In the genomic region with DNA sequence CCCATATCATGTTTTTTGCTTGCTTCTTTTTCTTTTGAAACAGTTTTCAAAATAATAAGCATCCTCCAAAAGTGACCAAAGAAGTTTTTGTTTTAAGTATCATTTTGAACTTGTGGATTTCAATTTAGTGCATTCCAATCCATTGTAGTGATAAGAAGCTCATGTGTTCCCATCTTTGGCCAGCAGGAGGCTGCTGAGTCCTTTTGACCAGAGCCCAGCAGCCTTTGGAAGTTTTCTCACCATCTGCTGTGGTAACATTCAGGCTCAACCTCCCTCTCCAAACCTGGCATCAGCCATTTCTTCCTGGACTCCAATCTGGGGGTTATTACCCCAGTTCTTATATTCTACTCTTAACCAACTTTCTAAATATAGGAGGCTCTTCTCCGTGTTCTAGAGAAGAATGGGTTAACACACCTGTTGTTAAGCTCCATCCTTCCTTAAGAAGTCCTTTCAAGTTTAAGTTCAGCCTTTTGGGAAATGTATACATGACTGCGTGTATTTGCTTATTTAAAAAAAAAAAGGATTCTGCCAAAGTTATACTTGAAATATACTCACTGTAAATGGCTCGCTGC, we compare ENCODE assay signal across 8 cellular contexts. TPM values are rescaled to one million over a fixed set of nuclear protein-coding genes. Genes with fewer than 3 reads are reported as not detected.
A peak's percentile ranks its signal among the peaks of the same experiment; 100 is the strongest.
DNase-seq lines count a peak whose midpoint lies in the region; ATAC-seq and TF ChIP-seq lines count a peak whose summit lies in the region.
"Had no signal": no experiment of that assay in that cellular context is flagged by ENCODE, and none has a peak within 500 bp of the region (broad histone marks: within the 10 kb centered on the region; RNA-seq: fewer than 3 reads in every experiment).

No MANE protein-coding gene starts in this region.

- TF ChIP-seq POLR2A in stomach (IDR thresholded peaks at IDR 0.05): no peak

- no peak overlapping the region for H3K4me3 Mint-ChIP-seq in chondrocyte (ENCODE audit: unreplicated experiment)
- H3K4me3 Mint-ChIP-seq: dendritic cell treated with granulocyte-macrophage colony-stimulating factor and Interleukin-4, amounts not matched to agents 40 ng/mL and 50 ng/mL, for 4 days had no signal

- no peaks in the 10 kb centered on the region for H3K4me1 ChIP-seq in KMS-11 (ENCODE audit: low read depth, poor library complexity, severe bottlenecking)
- H3K4me1 ChIP-seq in stomach: no peaks in the 10 kb centered on the region

- no peaks in the 10 kb centered on the region for H3K36me3 Mint-ChIP-seq in chondrocyte (ENCODE audit: low read depth)

- TF ChIP-seq CTCF in KMS-11 (conservative IDR thresholded peaks at IDR 0.05; ENCODE audit: low read depth, low read length): peak; percentile 73
- TF ChIP-seq CTCF in chondrocyte (IDR thresholded peaks at IDR 0.05): peak; percentile 84
- peak in 4 of 7 experiments; percentile 55 to 58 (median 58) for TF ChIP-seq CTCF in stomach (IDR thresholded peaks at IDR 0.05)

- WGBS in stomach, 5 donors: 49 to 63% (median 56%) methylated on average over 3 of the region's 3 CpGs

- intact Hi-C loops in stomach (cut with DNase I; ENCODE audit: low total_unique reads): no loop called here

- H3K79me2 ChIP-seq in KMS-11 (ENCODE audit: insufficient read depth, low read depth): no peaks in the 10 kb centered on the region

- H3K27me3 Mint-ChIP-seq in chondrocyte (ENCODE audit: low read depth): peaks cover 31% of the 10 kb centered on the region
- H3K27me3 Mint-ChIP-seq: dendritic cell treated with granulocyte-macrophage colony-stimulating factor and Interleukin-4, amounts not matched to agents 40 ng/mL and 50 ng/mL, for 4 days had no signal

- no peak overlapping the region for H2AFZ ChIP-seq in KMS-11 (ENCODE audit: low read depth)

- no peak overlapping the region for H3K27ac ChIP-seq in KMS-11
- H3K27ac ChIP-seq in stomach: no peak overlapping the region

- H3K36me3 ChIP-seq in KMS-11 (ENCODE audit: insufficient read depth) (no peaks in the 10 kb centered on the region), stomach (no peaks in the 10 kb centered on the region)

- peak; percentile 79 for ATAC-seq in GM21529 (IDR thresholded peaks at IDR 0.05; ENCODE audit: unreplicated experiment)
- peak; percentile 93 for ATAC-seq in left lobe of liver

- no peak overlapping the region for H3K9ac ChIP-seq in KMS-11

- H3K4me2 ChIP-seq in KMS-11: no peak overlapping the region

- H3K9me3 Mint-ChIP-seq in chondrocyte (ENCODE audit: low read depth): no peaks in the 10 kb centered on the region
- H3K9me3 Mint-ChIP-seq: dendritic cell treated with granulocyte-macrophage colony-stimulating factor and Interleukin-4, amounts not matched to agents 40 ng/mL and 50 ng/mL, for 4 days had no signal

- no peak for TF ChIP-seq EP300 in stomach (IDR thresholded peaks at IDR 0.05)

- H3K9me3 ChIP-seq in stomach: no peaks in the 10 kb centered on the region

- H3K4me3 ChIP-seq in KMS-11 (IDR thresholded peaks at IDR 0.05; ENCODE audit: insufficient read depth, low read depth, low read length): no peak overlapping the region
- H3K4me3 ChIP-seq in stomach: no peak overlapping the region

- H3K27me3 ChIP-seq in KMS-11 (ENCODE audit: insufficient read depth, low read depth) (no peaks in the 10 kb centered on the region), stomach (peaks cover 0 to 47% (median 12%) of the 10 kb centered on the region in 3 donors)

- H3K4me1 Mint-ChIP-seq in chondrocyte (ENCODE audit: low read depth): peaks cover 5% of the 10 kb centered on the region

- no peaks in the 10 kb centered on the region for H4K20me1 ChIP-seq in KMS-11 (ENCODE audit: insufficient read depth)

- DNase-seq in GM04503 (ENCODE audit: low read depth) (peak; percentile 14), SKM-1 (lab: John Stamatoyannopoulos, UW; ENCODE audit: unreplicated experiment) (peak; percentile 46), chondrocyte (ENCODE audit: low spot score) (no peak), left lobe of liver (ENCODE audit: low spot score) (peak; percentile 54), stomach (peak; percentile 70)

- no peak overlapping the region for H3K27ac Mint-ChIP-seq in chondrocyte (ENCODE audit: unreplicated experiment)
- H3K27ac Mint-ChIP-seq: dendritic cell treated with granulocyte-macrophage colony-stimulating factor and Interleukin-4, amounts not matched to agents 40 ng/mL and 50 ng/mL, for 4 days had no signal

RNA-seq across cellular contexts. Expression of a gene that starts 39.0 kb away (rescaled TPM):
- total RNA-seq in chondrocyte (not detected in 3 replicates), left lobe of liver (0.28 TPM), stomach (10 to 100 TPM in 3 of 5 donors, 1 to 10 TPM in 2; 3.2 to 95.5 (median 15.8) TPM)
- 100 to 1,000 TPM in 1 of 3 donors, 10 to 100 TPM in 2; 14.8 to 198 (median 67.2) TPM for polyA plus RNA-seq in stomach
